In the genomic region with DNA sequence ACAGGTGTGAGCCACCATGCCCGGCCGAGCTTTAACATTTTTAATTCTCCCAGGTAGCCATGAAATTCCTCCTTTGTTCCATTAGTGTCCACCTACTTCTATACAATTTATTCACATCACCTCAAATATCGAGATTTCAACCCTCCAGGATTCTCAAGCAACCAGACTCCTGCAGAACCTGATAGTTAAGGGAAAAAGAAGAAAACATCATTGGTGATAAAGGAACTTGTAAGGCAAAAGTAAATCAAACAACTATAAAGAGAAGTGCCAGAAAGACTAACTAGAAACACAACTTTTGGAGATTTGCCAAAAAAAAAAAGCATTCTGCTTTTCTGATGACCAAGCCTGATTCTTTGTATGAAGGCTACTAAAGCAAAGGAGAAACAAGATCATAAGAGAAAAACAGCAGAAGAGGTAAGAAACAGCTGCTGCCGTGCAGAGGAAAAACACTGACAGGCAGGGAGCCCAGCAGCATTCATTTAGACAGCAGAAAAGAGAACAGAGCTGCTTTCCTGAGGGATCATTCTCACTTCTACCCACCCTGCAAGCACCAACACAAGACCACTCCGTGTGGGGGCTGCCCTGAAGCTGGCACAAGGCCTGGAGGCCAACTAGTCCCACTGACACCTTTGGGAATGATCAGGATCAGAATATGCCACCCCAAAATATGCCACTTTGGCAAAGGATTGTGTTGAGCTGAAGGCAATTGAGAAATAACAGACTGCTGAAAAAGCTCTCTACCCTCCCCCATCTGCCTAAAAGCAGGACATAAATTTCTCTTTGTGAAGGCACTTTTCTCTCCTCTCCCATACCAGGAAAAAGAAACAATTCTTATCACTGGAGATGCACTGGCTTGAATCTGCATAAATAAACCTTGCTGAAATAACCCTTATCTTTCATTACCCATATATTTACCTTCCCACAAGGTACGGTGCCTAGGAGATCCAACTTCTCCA, we compare ENCODE assay signal across 10 cellular contexts.
DNase-seq lines count a peak whose midpoint lies in the region; ATAC-seq and TF ChIP-seq lines count a peak whose summit lies in the region.
"Had no signal": no experiment of that assay in that cellular context is flagged by ENCODE, and none has a peak within 500 bp of the region (broad histone marks: within the 10 kb centered on the region; RNA-seq: fewer than 3 reads in every experiment).

No MANE protein-coding gene starts in this region.

- intact Hi-C loops in IMR-90 (cut with micrococcal nuclease), result no loop called here

- no peak for TF ChIP-seq RAD21 in IMR-90 (IDR thresholded peaks at IDR 0.05; ENCODE audit: low read length)

- peak; percentile 40 for DNase-seq in IMR-90
- peak; percentile 20 for DNase-seq in iris pigment epithelial cell (ENCODE audit: low read depth)
- no peak for DNase-seq in BE2C
- DNase-seq: H9 had no signal

- no peaks in the 10 kb centered on the region for H3K79me1 ChIP-seq in IMR-90 (ENCODE audit: low read depth in 1 of 2, low read length in 2 of 2)

- TF ChIP-seq CTCF in IMR-90 (conservative IDR thresholded peaks at IDR 0.05; ENCODE audit: low read depth, low read length) (no peak), BE2C (IDR thresholded peaks at IDR 0.05; ENCODE audit: low read depth, low read length) (no peak)

- H3K4ac ChIP-seq in IMR-90 (ENCODE audit: low read depth, low read length), result peak overlapping the region; percentile 49; the same call in 1 of the 2 replicates

- H3K4me1 ChIP-seq in IMR-90 (ENCODE audit: control insufficient read depth, insufficient read depth, low read length) (peaks cover 10% of the 10 kb centered on the region), skeletal muscle satellite cell (ENCODE audit: control insufficient read depth, insufficient read depth, low read length) (peaks cover 16% of the 10 kb centered on the region), BE2C (peaks cover 24% of the 10 kb centered on the region)

- H3K4me2 ChIP-seq in IMR-90 (ENCODE audit: low read depth, low read length), result peak overlapping the region; percentile 25; the same call in 1 of the 2 replicates
- H3K4me2 ChIP-seq in skeletal muscle satellite cell (ENCODE audit: low read length), result peak overlapping the region; percentile 38
- H3K4me2 ChIP-seq: KMS-11 had no signal

- peak overlapping the region; percentile 7 for H2BK120ac ChIP-seq in IMR-90 (ENCODE audit: low read depth, low read length)

- H4K8ac ChIP-seq in IMR-90 (ENCODE audit: low read depth in 2 of 2, low read length in 2 of 2), result peak overlapping the region in 1 of 2 experiments; percentile 64; a peak in 2 of 4 replicates

- H3K9ac ChIP-seq in IMR-90 (ENCODE audit: low read depth, low read length), result no peak overlapping the region
- no peak overlapping the region for H3K9ac ChIP-seq in skeletal muscle satellite cell (ENCODE audit: low read depth, low read length)
- H3K9ac ChIP-seq: KMS-11 had no signal

- H2BK20ac ChIP-seq in IMR-90 (ENCODE audit: low read depth, low read length), result no peak overlapping the region

- dilution Hi-C loops in IMR-90 (cut with HindIII; ENCODE audit: low sequenced_read_pairs, unreplicated experiment), result no loop called here

- no peak overlapping the region for H3K23ac ChIP-seq in IMR-90 (ENCODE audit: low read depth, low read length)

- H4K5ac ChIP-seq in IMR-90 (ENCODE audit: low read depth, low read length), result peak overlapping the region; percentile 1; the same call in 1 of the 2 replicates

- ATAC-seq in IMR-90 (ENCODE audit: low read depth), result peak; percentile 42; the same call in 1 of the 2 replicates
- ATAC-seq in HG02759 (IDR thresholded peaks at IDR 0.05; ENCODE audit: unreplicated experiment), result no peak
- no peak for ATAC-seq in GM19463 (IDR thresholded peaks at IDR 0.05; ENCODE audit: unreplicated experiment)
- no peak for ATAC-seq in HG02970 (IDR thresholded peaks at IDR 0.05; ENCODE audit: low FRiP score, unreplicated experiment)

- no peaks in the 10 kb centered on the region for H3K36me3 ChIP-seq in IMR-90 (ENCODE audit: control insufficient read depth, insufficient read depth, low read length)
- no peaks in the 10 kb centered on the region for H3K36me3 ChIP-seq in skeletal muscle satellite cell (ENCODE audit: insufficient read depth, low read length)
- H3K36me3 ChIP-seq in BE2C, result no peaks in the 10 kb centered on the region

- no peak overlapping the region for H3K56ac ChIP-seq in IMR-90 (ENCODE audit: extremely low read depth, insufficient read depth, low read length)

- POLR2A ChIA-PET in IMR-90 (lab: Charles Lee; ENCODE audit: unreplicated experiment), result no interaction called here

- no peak overlapping the region for H2BK5ac ChIP-seq in IMR-90 (ENCODE audit: low read depth, low read length, poor library complexity, severe bottlenecking)

- no peak overlapping the region for H4K91ac ChIP-seq in IMR-90 (ENCODE audit: insufficient read depth, low read depth, low read length)

- no peak overlapping the region for H3K14ac ChIP-seq in IMR-90 (replicated peaks; ENCODE audit: low read depth, low read length)

- no peak overlapping the region; the same call in 1 of the 2 replicates for H3K18ac ChIP-seq in IMR-90 (ENCODE audit: low read depth, low read length)

- CTCF ChIA-PET in IMR-90 (lab: Yijun Ruan, JAX), result no interaction called here

- H3K27me3 ChIP-seq in IMR-90 (ENCODE audit: control insufficient read depth, insufficient read depth, low read length) (no peaks in the 10 kb centered on the region), skeletal muscle satellite cell (ENCODE audit: control insufficient read depth, insufficient read depth, low read length) (no peaks in the 10 kb centered on the region), BE2C (no peaks in the 10 kb centered on the region)

- H3K27ac ChIP-seq in IMR-90 (ENCODE audit: insufficient read depth, low read length) (peak overlapping the region; percentile 28; the same call in 1 of the 2 replicates), angular gyrus (ENCODE audit: low read depth, low read length) (peak overlapping the region; percentile 75)
- H3K27ac ChIP-seq: KMS-11 had no signal

- H2AFZ ChIP-seq in IMR-90 (replicated peaks; ENCODE audit: low read length, poor library complexity), result peak overlapping the region; percentile 85

- WGBS in IMR-90 (ENCODE audit: extremely low coverage in 2 of 2, insufficient read length in 1 of 2), 2 experiments, result 83% methylated on average over 2 of the region's 6 CpGs; no CpG with 5 or more reads in 1 of the 2 experiments

- H3K9me3 ChIP-seq in IMR-90 (ENCODE audit: control insufficient read depth, insufficient read depth, low read length) (no peaks in the 10 kb centered on the region), skeletal muscle satellite cell (replicated peaks; ENCODE audit: low read length) (no peaks in the 10 kb centered on the region), BE2C (no peaks in the 10 kb centered on the region)

- H2BK15ac ChIP-seq in IMR-90 (ENCODE audit: low read depth, low read length), result no peak overlapping the region; the same call in 2 of the 3 replicates

- no TSS peak for BruUV-seq in IMR-90 (replicated peaks; lab: Mats Ljungman, UMichigan)

- no peak overlapping the region for H2AK9ac ChIP-seq in IMR-90 (replicated peaks; ENCODE audit: low read depth, low read length, poor library complexity)

- 0 out of 2 replicates have a peak, but pooled peaks cover under 1% of the 10 kb centered on the region for H3K9me1 ChIP-seq in IMR-90 (ENCODE audit: insufficient read depth, low read length)

- TF ChIP-seq POLR2A in IMR-90 (IDR thresholded peaks at IDR 0.05; ENCODE audit: low read depth, low read length), result no peak

- in situ Hi-C loops in IMR-90 (cut with MboI; ENCODE audit: low sequenced_read_pairs), result no loop called here

- no peaks in the 10 kb centered on the region for H4K20me1 ChIP-seq in IMR-90 (ENCODE audit: insufficient read depth, low read length)

- H3K4me3 ChIP-seq in IMR-90 (ENCODE audit: insufficient read depth, low read depth, low read length) (no peak overlapping the region), skeletal muscle satellite cell (ENCODE audit: low read length) (no peak overlapping the region), BE2C (ENCODE audit: low read depth, low read length) (no peak overlapping the region)

- no peak overlapping the region for H2AK5ac ChIP-seq in IMR-90 (ENCODE audit: low read depth, low read length)

TF ChIP-seq in IMR-90, 13 proteins besides CTCF, POLR2A, EP300 and RAD21:
- TF ChIP-seq BHLHE40 (IDR thresholded peaks at IDR 0.05; ENCODE audit: low read depth, low read length) (no peak), CEBPB (IDR thresholded peaks at IDR 0.05; ENCODE audit: low read depth, low read length) (no peak), MAFK (IDR thresholded peaks at IDR 0.05; ENCODE audit: low read depth, low read length) (no peak), NFE2L2 (IDR thresholded peaks at IDR 0.05; ENCODE audit: low read depth, low read length) (no peak), SMC3 (IDR thresholded peaks at IDR 0.05; ENCODE audit: low read depth, low read length) (no peak), RCOR1 (IDR thresholded peaks at IDR 0.05; ENCODE audit: insufficient replicate concordance, low read length) (no peak), MAZ (IDR thresholded peaks at IDR 0.05; ENCODE audit: borderline replicate concordance, low read depth, low read length) (no peak), MXI1 (IDR thresholded peaks at IDR 0.05; ENCODE audit: borderline replicate concordance, low read depth, low read length) (no peak), CHD1 (IDR thresholded peaks at IDR 0.05; ENCODE audit: low read depth, low read length) (no peak)
- TF ChIP-seq, protein P1, sequence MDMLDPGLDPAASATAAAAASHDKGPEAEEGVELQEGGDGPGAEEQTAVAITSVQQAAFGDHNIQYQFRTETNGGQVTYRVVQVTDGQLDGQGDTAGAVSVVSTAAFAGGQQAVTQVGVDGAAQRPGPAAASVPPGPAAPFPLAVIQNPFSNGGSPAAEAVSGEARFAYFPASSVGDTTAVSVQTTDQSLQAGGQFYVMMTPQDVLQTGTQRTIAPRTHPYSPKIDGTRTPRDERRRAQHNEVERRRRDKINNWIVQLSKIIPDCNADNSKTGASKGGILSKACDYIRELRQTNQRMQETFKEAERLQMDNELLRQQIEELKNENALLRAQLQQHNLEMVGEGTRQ (IDR thresholded peaks at IDR 0.05; ENCODE audit: low read depth, low read length), result no peak
- TF ChIP-seq, protein P2, sequence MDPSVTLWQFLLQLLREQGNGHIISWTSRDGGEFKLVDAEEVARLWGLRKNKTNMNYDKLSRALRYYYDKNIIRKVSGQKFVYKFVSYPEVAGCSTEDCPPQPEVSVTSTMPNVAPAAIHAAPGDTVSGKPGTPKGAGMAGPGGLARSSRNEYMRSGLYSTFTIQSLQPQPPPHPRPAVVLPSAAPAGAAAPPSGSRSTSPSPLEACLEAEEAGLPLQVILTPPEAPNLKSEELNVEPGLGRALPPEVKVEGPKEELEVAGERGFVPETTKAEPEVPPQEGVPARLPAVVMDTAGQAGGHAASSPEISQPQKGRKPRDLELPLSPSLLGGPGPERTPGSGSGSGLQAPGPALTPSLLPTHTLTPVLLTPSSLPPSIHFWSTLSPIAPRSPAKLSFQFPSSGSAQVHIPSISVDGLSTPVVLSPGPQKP (IDR thresholded peaks at IDR 0.05; ENCODE audit: borderline replicate concordance, low read depth, low read length), result no peak
